23 cellular contexts compared by ENCODE assay signal in the genomic region with DNA sequence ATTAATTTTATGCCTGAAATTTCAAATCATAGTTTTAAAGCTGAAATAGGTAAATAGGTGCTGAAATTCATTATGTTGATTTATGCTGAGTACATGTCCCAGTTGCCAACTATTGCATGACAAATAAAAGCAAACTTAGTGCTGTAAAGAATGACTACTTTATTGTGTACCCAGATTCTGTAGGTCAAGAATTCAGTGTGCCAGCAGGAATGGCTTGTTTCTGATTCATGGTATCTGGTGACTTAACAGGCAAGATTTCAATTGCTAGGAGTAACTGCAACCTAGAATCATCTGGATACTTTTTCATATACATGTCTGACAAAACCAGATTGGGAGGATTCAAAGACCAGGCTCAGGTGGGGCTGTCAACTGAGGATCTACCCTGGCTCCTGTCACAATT.
DNase-seq lines count a peak whose midpoint lies in the region; ATAC-seq and TF ChIP-seq lines count a peak whose summit lies in the region.
"Had no signal": no experiment of that assay in that cellular context is flagged by ENCODE, and none has a peak within 500 bp of the region (broad histone marks: within the 10 kb centered on the region; RNA-seq: fewer than 3 reads in every experiment).

No MANE protein-coding gene starts in this region.

- H2AFZ ChIP-seq in ACC112 (ENCODE audit: low read length, unreplicated experiment) = peak overlapping the region; percentile 63
- H2AFZ ChIP-seq: GM23338 had no signal

- peak overlapping the region; percentile 99 for H3K27ac ChIP-seq in ACC112 (ENCODE audit: low read depth, low read length)
- H3K27ac ChIP-seq in WERI-Rb-1 = no peak overlapping the region
- H3K27ac ChIP-seq: upper lobe of right lung had no signal

- H3K27me3 ChIP-seq in ACC112 (ENCODE audit: insufficient read depth, low read length) = no peaks in the 10 kb centered on the region
- H3K27me3 ChIP-seq in WERI-Rb-1 (ENCODE audit: insufficient read depth, low read depth, severe bottlenecking) = peaks cover 62% of the 10 kb centered on the region
- H3K27me3 ChIP-seq: upper lobe of right lung had no signal

- intact Hi-C loops in left colon (cut with DNase I, micrococcal nuclease) = no loop called here

- no peak overlapping the region for H3K4me3 ChIP-seq in ACC112 (ENCODE audit: low read depth, low read length)
- no peak overlapping the region for H3K4me3 ChIP-seq in LNCaP clone FGC (ENCODE audit: low read depth, low read length)
- H3K4me3 ChIP-seq in epithelial cell of esophagus (ENCODE audit: low read length) = no peak overlapping the region
- H3K4me3 ChIP-seq in WERI-Rb-1 (ENCODE audit: low read depth, low read length) = no peak overlapping the region
- H3K4me3 ChIP-seq: GM23338, upper lobe of right lung had no signal

- no peaks in the 10 kb centered on the region for H3K79me2 ChIP-seq in ACC112 (ENCODE audit: control insufficient read depth, insufficient read depth, low read length, unreplicated experiment)

- TF ChIP-seq CTCF in LNCaP clone FGC (IDR thresholded peaks at IDR 0.05; ENCODE audit: control insufficient read depth, extremely low read depth, insufficient read depth) (no peak), epithelial cell of esophagus (IDR thresholded peaks at IDR 0.05; ENCODE audit: insufficient read depth, low read depth, low read length, missing control alignments) (no peak), WERI-Rb-1 (IDR thresholded peaks at IDR 0.05; ENCODE audit: low read depth, low read length) (no peak)

- no peaks in the 10 kb centered on the region for H3K36me3 ChIP-seq in ACC112 (ENCODE audit: insufficient read depth, low read length)
- no peaks in the 10 kb centered on the region for H3K36me3 ChIP-seq in WERI-Rb-1
- H3K36me3 ChIP-seq: upper lobe of right lung had no signal

- ATAC-seq in HG03196 (IDR thresholded peaks at IDR 0.05; ENCODE audit: unreplicated experiment) = no peak
- no peak for ATAC-seq in GM19467 (IDR thresholded peaks at IDR 0.05; ENCODE audit: unreplicated experiment)
- ATAC-seq in left colon = no peak
- ATAC-seq: GM23338, left cardiac atrium, upper lobe of right lung had no signal

- H3K9me3 ChIP-seq in WERI-Rb-1 (ENCODE audit: severe bottlenecking) = no peaks in the 10 kb centered on the region
- H3K9me3 ChIP-seq: upper lobe of right lung had no signal

- DNase-seq in LNCaP clone FGC (ENCODE audit: low read depth) = peak; percentile 69
- DNase-seq in epithelial cell of esophagus (ENCODE audit: low read depth) = peak; percentile 92
- peak; percentile 36 for DNase-seq in iris pigment epithelial cell (ENCODE audit: low read depth)
- DNase-seq in left colon = no peak
- DNase-seq in WERI-Rb-1 = no peak
- DNase-seq: 8988T; activated CD4-positive, alpha-beta memory T cell treated with anti-CD3 and anti-CD28 coated beads, Interleukin-2, amount 10 ng/mL, durations not matched to agents 7 days and 5 days; activated naive CD8-positive, alpha-beta T cell treated with anti-CD3 and anti-CD28 coated beads for 36 hours; CD8-positive, alpha-beta memory T cell; GF-D8; head of caudate nucleus; left cardiac atrium; MM.1S; NCI-H2081 treated with DMSO at 0.1 percent for 48 hours; NCI-H446; SHP77; stimulated activated CD4-positive, alpha-beta T cell treated with anti-CD3 and anti-CD28 coated beads, Interleukin-1b, Interleukin-23, amount 100 ng/mL, for 48 hours; substantia nigra; upper lobe of right lung had no signal

- H3K4me1 ChIP-seq in ACC112 (ENCODE audit: control insufficient read depth, insufficient read depth, low read length, unreplicated experiment) = peaks cover 51% of the 10 kb centered on the region
- H3K4me1 ChIP-seq: upper lobe of right lung had no signal

Comparison
In these comparisons a context has a peak if more than half of its experiments do, and no peak if none do; other contexts are left out.
1. DNase-seq: peak in LNCaP clone FGC (single experiment), epithelial cell of esophagus (single experiment) and iris pigment epithelial cell (single experiment); none in left colon (0 of 2) and WERI-Rb-1 (single experiment).